Comparison of ENCODE assay signal across 2 cellular contexts in the genomic region with DNA sequence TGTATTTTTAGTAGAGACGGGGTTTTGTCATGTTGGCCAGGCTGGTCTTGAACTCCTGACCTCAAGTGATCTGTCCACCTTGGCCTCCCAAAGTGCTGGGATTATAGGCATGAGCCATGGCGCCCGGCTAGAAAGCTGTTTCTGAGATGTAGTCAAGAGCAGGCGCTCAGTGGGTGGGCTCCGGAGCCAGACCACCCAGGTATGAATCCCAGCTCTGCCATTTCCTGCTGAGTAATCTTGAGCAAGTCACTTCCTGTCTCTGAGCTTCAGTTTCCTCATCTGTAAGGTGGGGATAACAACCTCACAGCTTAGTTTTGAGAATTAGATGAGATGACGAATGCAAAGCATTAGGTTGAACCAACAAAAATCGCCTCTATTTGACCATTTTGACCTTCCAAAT. TPM values are rescaled to one million over a fixed set of nuclear protein-coding genes. Genes with fewer than 3 reads are reported as not detected.
"Had no signal": no experiment of that assay in that cellular context is flagged by ENCODE, and none has a peak within 500 bp of the region (broad histone marks: within the 10 kb centered on the region; RNA-seq: fewer than 3 reads in every experiment).

No MANE protein-coding gene starts in this region.

RNA-seq across cellular contexts. Expression of gene PADI2, which starts 56.5 kb away (rescaled TPM):
- total RNA-seq: activated CD4-positive, alpha-beta memory T cell treated with anti-CD3 and anti-CD28 coated beads, Interleukin-2, amount 10 ng/mL, durations not matched to agents 7 days and 5 days; activated T-helper 1 cell treated with anti-CD3 and anti-CD28 coated beads, Interleukin-12 subunit alpha, Interleukin-12 subunit beta, Interleukin-2, Interleukin-4 antibody, amounts not matched to agents 30 ng/mL and 10 ng/mL and 1 ng/mL, durations not matched to agents 14 hours and 24 hours and 36 hours had no signal
